In the genomic region with DNA sequence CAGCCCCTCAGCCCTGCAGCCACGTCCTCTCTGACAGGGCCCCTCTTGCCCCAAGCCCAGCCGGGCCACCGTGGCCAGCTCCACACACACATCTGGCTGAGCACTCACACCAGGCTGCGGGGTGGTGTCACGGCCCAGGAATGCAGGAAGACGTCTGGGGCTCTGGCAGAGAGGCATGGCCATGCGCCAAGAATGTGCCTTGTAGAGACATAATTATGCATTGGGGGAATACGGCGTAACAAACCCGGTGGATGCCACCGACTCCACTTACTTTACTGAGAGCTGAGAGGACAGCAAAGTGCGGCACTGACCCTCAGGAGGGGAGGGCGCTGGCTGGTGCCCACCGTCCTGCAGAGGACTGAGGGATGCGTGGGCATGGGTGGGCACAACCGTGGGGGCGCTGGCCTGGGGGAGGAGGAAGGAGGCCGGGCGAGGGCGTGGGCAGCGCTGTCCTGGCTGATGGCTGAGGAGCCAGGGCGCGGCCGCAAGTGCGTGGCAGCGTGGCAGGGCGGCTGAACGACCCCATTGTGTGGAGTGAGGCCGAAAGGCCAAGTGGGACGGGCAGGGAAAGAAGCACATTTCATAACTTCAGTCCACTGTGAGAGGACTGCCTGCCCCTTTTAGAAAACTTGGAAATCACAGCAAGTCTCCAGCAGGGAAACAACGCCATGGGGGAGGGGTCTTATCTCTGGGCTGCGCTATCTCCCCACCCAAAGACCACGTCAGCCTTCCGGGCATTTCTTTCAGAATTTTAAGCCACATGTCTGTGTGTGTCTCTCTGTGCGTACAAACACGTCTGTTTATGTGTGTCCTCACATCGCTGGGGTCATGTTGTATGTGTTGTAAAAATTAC, we compare ENCODE assay signal across 1 cellular context.
TF ChIP-seq lines count a peak whose summit lies in the region.

No MANE protein-coding gene starts in this region.

TF ChIP-seq in K562, 482 proteins besides CTCF, POLR2A, EP300 and RAD21 (continues in another document):
- TF ChIP-seq ELF2 (CRISPR knock-in tag; IDR thresholded peaks at IDR 0.05) (no peak), RBM17 (IDR thresholded peaks at IDR 0.05; ENCODE audit: borderline replicate concordance, low read depth, low read length) (no peak), BRF1 (IDR thresholded peaks at IDR 0.05; ENCODE audit: borderline replicate concordance, extremely low read depth, insufficient read length) (no peak), ZNF133 (CRISPR knock-in tag; IDR thresholded peaks at IDR 0.05) (no peak), TOE1 (IDR thresholded peaks at IDR 0.05; ENCODE audit: borderline replicate concordance) (no peak), TOE1 (CRISPR knock-in tag; IDR thresholded peaks at IDR 0.05; ENCODE audit: borderline replicate concordance, low read depth) (no peak), CBFA2T2 (conservative IDR thresholded peaks at IDR 0.05) (no peak), MXI1 (IDR thresholded peaks at IDR 0.05; ENCODE audit: low read depth, low read length) (no peak), ZNF644 (tag; IDR thresholded peaks at IDR 0.05; ENCODE audit: low read depth) (no peak), FOXO4 (CRISPR knock-in tag; IDR thresholded peaks at IDR 0.05) (no peak), PTBP1 (IDR thresholded peaks at IDR 0.05; ENCODE audit: low read depth, low read length) (no peak), FOSL1 (tag; conservative IDR thresholded peaks at IDR 0.05) (peak; percentile 54; the same call in 1 of the 2 replicates), KDM4B (IDR thresholded peaks at IDR 0.05; ENCODE audit: borderline replicate concordance in 2 of 2, low read depth in 1 of 2) (no peak), HDAC8 (tag; IDR thresholded peaks at IDR 0.05) (no peak), ZNF57 (CRISPR knock-in tag; IDR thresholded peaks at IDR 0.05) (no peak), RNF2 (IDR thresholded peaks at IDR 0.05) (peak; percentile 41; the same call in 1 of the 2 replicates), HEY1 (CRISPR knock-in tag; IDR thresholded peaks at IDR 0.05; ENCODE audit: borderline replicate concordance) (no peak), ZNF584 (CRISPR knock-in tag; IDR thresholded peaks at IDR 0.05; ENCODE audit: low read depth) (no peak), HLTF (IDR thresholded peaks at IDR 0.05) (no peak), RNF219 (CRISPR knock-in tag; IDR thresholded peaks at IDR 0.05) (no peak), ATF2 (CRISPR knock-in tag; IDR thresholded peaks at IDR 0.05) (no peak), SMAD2 (IDR thresholded peaks at IDR 0.05; ENCODE audit: low read depth, low read length) (no peak), ETV1 (tag; conservative IDR thresholded peaks at IDR 0.05; ENCODE audit: low read depth) (peak; percentile 31), CHCHD3 (CRISPR knock-in tag; IDR thresholded peaks at IDR 0.05) (no peak), MYBL2 (IDR thresholded peaks at IDR 0.05; ENCODE audit: low read depth) (no peak), MYBL2 (CRISPR knock-in tag; IDR thresholded peaks at IDR 0.05; ENCODE audit: borderline replicate concordance) (no peak), LCOR (CRISPR knock-in tag; IDR thresholded peaks at IDR 0.05) (no peak), USF2 (CRISPR knock-in tag; IDR thresholded peaks at IDR 0.05) (no peak), ZNF79 (CRISPR knock-in tag; IDR thresholded peaks at IDR 0.05; ENCODE audit: low read depth) (no peak), SOX6 (IDR thresholded peaks at IDR 0.05) (0 out of 2 replicates have a peak, but pooled peaks have one; percentile 9), ZC3H8 (IDR thresholded peaks at IDR 0.05) (no peak), PTTG1 (tag; IDR thresholded peaks at IDR 0.05; ENCODE audit: low read depth) (no peak), WHSC1 (IDR thresholded peaks at IDR 0.05; ENCODE audit: low read length) (no peak), CXXC5 (CRISPR knock-in tag; IDR thresholded peaks at IDR 0.05) (peak; percentile 59), XRCC3 (IDR thresholded peaks at IDR 0.05) (no peak), ZNF695 (CRISPR knock-in tag; IDR thresholded peaks at IDR 0.05) (no peak), FUS (optimal IDR thresholded peaks at IDR 0.05; ENCODE audit: low read depth, low read length) (no peak), ZC3H4 (CRISPR knock-in tag; IDR thresholded peaks at IDR 0.05; ENCODE audit: borderline replicate concordance) (no peak), GABPB1 (CRISPR knock-in tag; IDR thresholded peaks at IDR 0.05) (no peak)
- TF ChIP-seq, protein P1, sequence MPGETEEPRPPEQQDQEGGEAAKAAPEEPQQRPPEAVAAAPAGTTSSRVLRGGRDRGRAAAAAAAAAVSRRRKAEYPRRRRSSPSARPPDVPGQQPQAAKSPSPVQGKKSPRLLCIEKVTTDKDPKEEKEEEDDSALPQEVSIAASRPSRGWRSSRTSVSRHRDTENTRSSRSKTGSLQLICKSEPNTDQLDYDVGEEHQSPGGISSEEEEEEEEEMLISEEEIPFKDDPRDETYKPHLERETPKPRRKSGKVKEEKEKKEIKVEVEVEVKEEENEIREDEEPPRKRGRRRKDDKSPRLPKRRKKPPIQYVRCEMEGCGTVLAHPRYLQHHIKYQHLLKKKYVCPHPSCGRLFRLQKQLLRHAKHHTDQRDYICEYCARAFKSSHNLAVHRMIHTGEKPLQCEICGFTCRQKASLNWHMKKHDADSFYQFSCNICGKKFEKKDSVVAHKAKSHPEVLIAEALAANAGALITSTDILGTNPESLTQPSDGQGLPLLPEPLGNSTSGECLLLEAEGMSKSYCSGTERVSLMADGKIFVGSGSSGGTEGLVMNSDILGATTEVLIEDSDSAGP (CRISPR knock-in tag; IDR thresholded peaks at IDR 0.05): peak; percentile 51; the same call in 1 of the 2 replicates
- TF ChIP-seq, protein P2, sequence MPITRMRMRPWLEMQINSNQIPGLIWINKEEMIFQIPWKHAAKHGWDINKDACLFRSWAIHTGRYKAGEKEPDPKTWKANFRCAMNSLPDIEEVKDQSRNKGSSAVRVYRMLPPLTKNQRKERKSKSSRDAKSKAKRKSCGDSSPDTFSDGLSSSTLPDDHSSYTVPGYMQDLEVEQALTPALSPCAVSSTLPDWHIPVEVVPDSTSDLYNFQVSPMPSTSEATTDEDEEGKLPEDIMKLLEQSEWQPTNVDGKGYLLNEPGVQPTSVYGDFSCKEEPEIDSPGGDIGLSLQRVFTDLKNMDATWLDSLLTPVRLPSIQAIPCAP (CRISPR knock-in tag; IDR thresholded peaks at IDR 0.05; ENCODE audit: borderline replicate concordance): no peak
- TF ChIP-seq, protein P3, sequence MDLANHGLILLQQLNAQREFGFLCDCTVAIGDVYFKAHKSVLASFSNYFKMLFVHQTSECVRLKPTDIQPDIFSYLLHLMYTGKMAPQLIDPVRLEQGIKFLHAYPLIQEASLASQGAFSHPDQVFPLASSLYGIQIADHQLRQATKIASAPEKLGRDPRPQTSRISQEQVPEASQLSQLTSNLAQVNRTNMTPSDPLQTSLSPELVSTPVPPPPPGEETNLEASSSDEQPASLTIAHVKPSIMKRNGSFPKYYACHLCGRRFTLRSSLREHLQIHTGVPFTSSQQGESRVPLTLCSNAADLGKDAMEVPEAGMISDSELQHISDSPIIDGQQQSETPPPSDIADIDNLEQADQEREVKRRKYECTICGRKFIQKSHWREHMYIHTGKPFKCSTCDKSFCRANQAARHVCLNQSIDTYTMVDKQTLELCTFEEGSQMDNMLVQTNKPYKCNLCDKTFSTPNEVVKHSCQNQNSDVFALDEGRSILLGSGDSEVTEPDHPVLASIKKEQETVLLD (IDR thresholded peaks at IDR 0.05): no peak
- TF ChIP-seq, protein P4, sequence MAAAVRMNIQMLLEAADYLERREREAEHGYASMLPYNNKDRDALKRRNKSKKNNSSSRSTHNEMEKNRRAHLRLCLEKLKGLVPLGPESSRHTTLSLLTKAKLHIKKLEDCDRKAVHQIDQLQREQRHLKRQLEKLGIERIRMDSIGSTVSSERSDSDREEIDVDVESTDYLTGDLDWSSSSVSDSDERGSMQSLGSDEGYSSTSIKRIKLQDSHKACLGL (CRISPR knock-in tag; IDR thresholded peaks at IDR 0.05; ENCODE audit: borderline replicate concordance, poor library complexity, severe bottlenecking): no peak
- TF ChIP-seq, protein P5, sequence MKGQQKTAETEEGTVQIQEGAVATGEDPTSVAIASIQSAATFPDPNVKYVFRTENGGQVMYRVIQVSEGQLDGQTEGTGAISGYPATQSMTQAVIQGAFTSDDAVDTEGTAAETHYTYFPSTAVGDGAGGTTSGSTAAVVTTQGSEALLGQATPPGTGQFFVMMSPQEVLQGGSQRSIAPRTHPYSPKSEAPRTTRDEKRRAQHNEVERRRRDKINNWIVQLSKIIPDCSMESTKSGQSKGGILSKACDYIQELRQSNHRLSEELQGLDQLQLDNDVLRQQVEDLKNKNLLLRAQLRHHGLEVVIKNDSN (CRISPR knock-in tag; IDR thresholded peaks at IDR 0.05): no peak
- TF ChIP-seq, protein P6, sequence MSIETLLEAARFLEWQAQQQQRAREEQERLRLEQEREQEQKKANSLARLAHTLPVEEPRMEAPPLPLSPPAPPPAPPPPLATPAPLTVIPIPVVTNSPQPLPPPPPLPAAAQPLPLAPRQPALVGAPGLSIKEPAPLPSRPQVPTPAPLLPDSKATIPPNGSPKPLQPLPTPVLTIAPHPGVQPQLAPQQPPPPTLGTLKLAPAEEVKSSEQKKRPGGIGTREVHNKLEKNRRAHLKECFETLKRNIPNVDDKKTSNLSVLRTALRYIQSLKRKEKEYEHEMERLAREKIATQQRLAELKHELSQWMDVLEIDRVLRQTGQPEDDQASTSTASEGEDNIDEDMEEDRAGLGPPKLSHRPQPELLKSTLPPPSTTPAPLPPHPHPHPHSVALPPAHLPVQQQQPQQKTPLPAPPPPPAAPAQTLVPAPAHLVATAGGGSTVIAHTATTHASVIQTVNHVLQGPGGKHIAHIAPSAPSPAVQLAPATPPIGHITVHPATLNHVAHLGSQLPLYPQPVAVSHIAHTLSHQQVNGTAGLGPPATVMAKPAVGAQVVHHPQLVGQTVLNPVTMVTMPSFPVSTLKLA (conservative IDR thresholded peaks at IDR 0.05): no peak
- TF ChIP-seq, protein P7, sequence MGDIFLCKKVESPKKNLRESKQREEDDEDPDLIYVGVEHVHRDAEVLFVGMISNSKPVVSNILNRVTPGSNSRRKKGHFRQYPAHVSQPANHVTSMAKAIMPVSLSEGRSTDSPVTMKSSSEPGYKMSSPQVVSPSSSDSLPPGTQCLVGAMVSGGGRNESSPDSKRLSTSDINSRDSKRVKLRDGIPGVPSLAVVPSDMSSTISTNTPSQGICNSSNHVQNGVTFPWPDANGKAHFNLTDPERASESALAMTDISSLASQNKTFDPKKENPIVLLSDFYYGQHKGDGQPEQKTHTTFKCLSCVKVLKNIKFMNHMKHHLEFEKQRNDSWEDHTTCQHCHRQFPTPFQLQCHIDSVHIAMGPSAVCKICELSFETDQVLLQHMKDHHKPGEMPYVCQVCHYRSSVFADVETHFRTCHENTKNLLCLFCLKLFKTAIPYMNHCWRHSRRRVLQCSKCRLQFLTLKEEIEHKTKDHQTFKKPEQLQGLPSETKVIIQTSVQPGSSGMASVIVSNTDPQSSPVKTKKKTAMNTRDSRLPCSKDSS (IDR thresholded peaks at IDR 0.05; ENCODE audit: low read depth, partially characterized antibody): no peak
- TF ChIP-seq, protein P8, sequence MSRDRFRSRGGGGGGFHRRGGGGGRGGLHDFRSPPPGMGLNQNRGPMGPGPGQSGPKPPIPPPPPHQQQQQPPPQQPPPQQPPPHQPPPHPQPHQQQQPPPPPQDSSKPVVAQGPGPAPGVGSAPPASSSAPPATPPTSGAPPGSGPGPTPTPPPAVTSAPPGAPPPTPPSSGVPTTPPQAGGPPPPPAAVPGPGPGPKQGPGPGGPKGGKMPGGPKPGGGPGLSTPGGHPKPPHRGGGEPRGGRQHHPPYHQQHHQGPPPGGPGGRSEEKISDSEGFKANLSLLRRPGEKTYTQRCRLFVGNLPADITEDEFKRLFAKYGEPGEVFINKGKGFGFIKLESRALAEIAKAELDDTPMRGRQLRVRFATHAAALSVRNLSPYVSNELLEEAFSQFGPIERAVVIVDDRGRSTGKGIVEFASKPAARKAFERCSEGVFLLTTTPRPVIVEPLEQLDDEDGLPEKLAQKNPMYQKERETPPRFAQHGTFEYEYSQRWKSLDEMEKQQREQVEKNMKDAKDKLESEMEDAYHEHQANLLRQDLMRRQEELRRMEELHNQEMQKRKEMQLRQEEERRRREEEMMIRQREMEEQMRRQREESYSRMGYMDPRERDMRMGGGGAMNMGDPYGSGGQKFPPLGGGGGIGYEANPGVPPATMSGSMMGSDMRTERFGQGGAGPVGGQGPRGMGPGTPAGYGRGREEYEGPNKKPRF (IDR thresholded peaks at IDR 0.05; ENCODE audit: low read depth, low read length): no peak
